31 cellular contexts compared by ENCODE assay signal in the genomic region with DNA sequence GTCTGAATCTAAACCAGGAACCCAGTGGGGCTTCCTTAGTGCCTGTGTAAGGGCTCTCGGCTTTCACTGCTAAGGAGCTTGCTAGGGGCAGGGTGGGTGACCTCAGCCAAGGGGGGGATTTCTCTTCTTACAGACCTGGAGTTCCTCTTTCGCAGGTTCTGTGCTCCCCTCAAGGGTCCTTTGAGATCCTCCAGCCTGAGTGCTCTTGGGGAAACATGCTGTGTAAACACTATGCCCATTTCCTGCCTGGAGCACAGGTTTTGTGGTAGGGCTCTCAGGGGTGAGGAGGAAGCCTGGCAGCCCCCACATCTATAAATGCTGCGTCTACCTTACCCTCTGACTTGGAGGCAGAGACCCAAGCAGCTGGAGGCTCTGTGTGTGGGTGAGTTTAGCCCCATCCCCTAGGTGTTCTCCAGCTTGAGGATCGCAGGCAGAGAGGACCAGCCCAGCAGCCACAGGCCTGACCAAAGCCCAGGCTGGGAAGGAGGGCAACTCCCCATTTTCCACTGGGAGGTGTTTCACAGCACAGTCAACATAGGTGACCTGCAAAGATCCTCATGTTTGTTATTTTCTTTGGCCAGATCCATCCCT. TPM values are rescaled to one million over a fixed set of nuclear protein-coding genes. Genes with fewer than 3 reads are reported as not detected.
DNase-seq lines count a peak whose midpoint lies in the region; ATAC-seq and TF ChIP-seq lines count a peak whose summit lies in the region.
"Had no signal": no experiment of that assay in that cellular context is flagged by ENCODE, and none has a peak within 500 bp of the region (broad histone marks: within the 10 kb centered on the region; RNA-seq: fewer than 3 reads in every experiment).

Gene SFTPA1 (plus strand): TSS at position 339 of the 591 bp plus-strand sequence. CDS start 887 bp downstream, outside the sequence.

- no peaks in the 10 kb centered on the region for H3K79me2 ChIP-seq in osteoblast (ENCODE audit: insufficient read depth, low read length)

- H3K27ac Mint-ChIP-seq in T-helper 17 cell = peak within 1 kb of the TSS; percentile 51
- H3K27ac Mint-ChIP-seq: activated CD4-positive, alpha-beta memory T cell treated with anti-CD3 and anti-CD28 coated beads, Interleukin-2, amount 10 ng/mL, durations not matched to agents 7 days and 5 days; CD4-positive, alpha-beta T cell; H9; stimulated activated effector memory CD8-positive, alpha-beta T cell treated with anti-CD3 and anti-CD28 coated beads, Interleukin-12 subunit alpha, Interleukin-12 subunit beta, amount 100 ng/mL, for 72 hours; T-cell had no signal

- no peak within 1 kb of the TSS for H3K4me3 ChIP-seq in osteoblast (ENCODE audit: insufficient read depth, low read length)
- H3K4me3 ChIP-seq: right lobe of liver, SJSA1, suprapubic skin had no signal

- no peak within 1 kb of the TSS for H3K4me2 ChIP-seq in osteoblast (ENCODE audit: insufficient read depth, low read length)

- H3K9me3 ChIP-seq in T-helper 17 cell (ENCODE audit: control insufficient read depth, low read length, poor library complexity, severe bottlenecking) (no peaks in the 10 kb centered on the region), osteoblast (ENCODE audit: low read depth, low read length) (no peaks in the 10 kb centered on the region)
- H3K9me3 ChIP-seq: right lobe of liver, SJSA1, suprapubic skin had no signal

- peaks cover 19% of the 10 kb centered on the region for H3K27me3 ChIP-seq in osteoblast (ENCODE audit: insufficient read depth, low read length)
- H3K27me3 ChIP-seq: right lobe of liver, suprapubic skin had no signal

- H3K4me3 Mint-ChIP-seq in T-helper 17 cell = no peak within 1 kb of the TSS
- H3K4me3 Mint-ChIP-seq: activated CD4-positive, alpha-beta memory T cell treated with anti-CD3 and anti-CD28 coated beads, Interleukin-2, amount 10 ng/mL, durations not matched to agents 7 days and 5 days; CD4-positive, alpha-beta T cell; H9; stimulated activated effector memory CD8-positive, alpha-beta T cell treated with anti-CD3 and anti-CD28 coated beads, Interleukin-12 subunit alpha, Interleukin-12 subunit beta, amount 100 ng/mL, for 72 hours; T-cell had no signal

- TF ChIP-seq CTCF in osteoblast (IDR thresholded peaks at IDR 0.05; ENCODE audit: extremely low read depth, low read depth, low read length) = no peak

- H3K27me3 Mint-ChIP-seq in T-helper 17 cell = peaks cover 14% of the 10 kb centered on the region

- H3K4me1 ChIP-seq in osteoblast (ENCODE audit: insufficient read depth, low read length) = no peaks in the 10 kb centered on the region
- H3K4me1 ChIP-seq: right lobe of liver, SJSA1, suprapubic skin had no signal

- H3K36me3 Mint-ChIP-seq in T-helper 17 cell (ENCODE audit: low read depth) = peaks cover 2% of the 10 kb centered on the region
- H3K36me3 Mint-ChIP-seq: activated naive CD4-positive, alpha-beta T cell treated with anti-CD3 and anti-CD28 coated beads, Interleukin-2, amount 50 U/mL, for 72 hours; stimulated activated effector memory CD8-positive, alpha-beta T cell treated with anti-CD3 and anti-CD28 coated beads, Interleukin-12 subunit alpha, Interleukin-12 subunit beta, amount 100 ng/mL, for 72 hours; T-cell had no signal

- intact Hi-C loops in left ventricle myocardium superior (cut with micrococcal nuclease) = no loop called here

- ATAC-seq in T-helper 17 cell = no peak
- ATAC-seq in HG02571 (IDR thresholded peaks at IDR 0.05; ENCODE audit: unreplicated experiment) = no peak
- no peak for ATAC-seq in HG02970 (IDR thresholded peaks at IDR 0.05; ENCODE audit: low FRiP score, unreplicated experiment)
- ATAC-seq in left ventricle myocardium superior = no peak
- ATAC-seq: activated CD4-positive, CD25-positive, alpha-beta regulatory T cell treated with anti-CD3 and anti-CD28 coated beads, Interleukin-2, amount 50 U/mL, for 24 hours; activated naive CD4-positive, alpha-beta T cell treated with anti-CD3 and anti-CD28 coated beads, Interleukin-2, amount 50 U/mL, for 72 hours; right lobe of liver; stimulated activated effector memory CD8-positive, alpha-beta T cell treated with anti-CD3 and anti-CD28 coated beads, Interleukin-12 subunit alpha, Interleukin-12 subunit beta, amount 100 ng/mL, for 72 hours; T-cell had no signal

- no peaks in the 10 kb centered on the region for H3K36me3 ChIP-seq in osteoblast (ENCODE audit: insufficient read depth, low read length)
- H3K36me3 ChIP-seq: right lobe of liver, SJSA1, suprapubic skin had no signal

- H3K27ac ChIP-seq in osteoblast (ENCODE audit: low read depth, low read length) = no peak within 1 kb of the TSS
- H3K27ac ChIP-seq: epithelial cell of prostate, right lobe of liver, SJSA1, suprapubic skin had no signal

- DNase-seq in DMS53 (lab: John Stamatoyannopoulos, UW) = peak; percentile 58
- no peak for DNase-seq in DMS53 treated with DMSO at 0.1 percent for 48 hours (lab: John Stamatoyannopoulos, UW; ENCODE audit: unreplicated experiment)
- DNase-seq in KBM-7 = peak; percentile 32
- no peak for DNase-seq in T-helper 17 cell
- DNase-seq in osteoblast (ENCODE audit: insufficient read length, low spot score, missing footprints) = peak; percentile 65
- DNase-seq in left ventricle myocardium superior = no peak
- DNase-seq: 8988T; activated CD4-positive, alpha-beta memory T cell treated with anti-CD3 and anti-CD28 coated beads, Interleukin-2, amount 10 ng/mL, durations not matched to agents 7 days and 5 days; anterior cingulate cortex; CD4-positive, alpha-beta T cell; effector CD4-positive, alpha-beta T cell; H9; NCI-H1417; NCI-H2081 treated with DMSO at 0.1 percent for 48 hours; NCI-H446 treated with DMSO at 0.1 percent for 48 hours; NK-92 treated with Interleukin-12 subunit alpha and Interleukin-12 subunit beta, amount 100 ng/mL, for 24 hours; right lobe of liver; stimulated activated CD4-positive, alpha-beta T cell treated with anti-CD3 and anti-CD28 coated beads, Interleukin-12 subunit alpha, Interleukin-12 subunit beta, amount 100 ng/mL, for 4 hours; stimulated activated CD4-positive, alpha-beta T cell treated with anti-CD3 and anti-CD28 coated beads, Interleukin-4, amount 100 ng/mL, for 1 hour; T-cell had no signal

- H3K4me1 Mint-ChIP-seq in T-helper 17 cell = peaks cover 12% of the 10 kb centered on the region
- H3K4me1 Mint-ChIP-seq: activated CD4-positive, alpha-beta memory T cell treated with anti-CD3 and anti-CD28 coated beads, Interleukin-2, amount 10 ng/mL, durations not matched to agents 7 days and 5 days had no signal

- H4K20me1 ChIP-seq in osteoblast (ENCODE audit: insufficient read depth, low read length) = no peaks in the 10 kb centered on the region

- in situ Hi-C loops in KBM-7 (cut with MboI; ENCODE audit: low pct_unique_long_range_greater_than_20kb, low sequenced_read_pairs) = no loop called here

- no peak within 1 kb of the TSS for H2AFZ ChIP-seq in osteoblast (ENCODE audit: low read length)

RNA-seq across cellular contexts. Expression of gene SFTPA1, which starts in this region (rescaled TPM):
- total RNA-seq in T-helper 17 cell = not detected
- not detected in 2 replicates for total RNA-seq in osteoblast
- total RNA-seq in left ventricle myocardium superior = 0.17 TPM
- total RNA-seq: activated CD4-positive, alpha-beta memory T cell treated with anti-CD3 and anti-CD28 coated beads, Interleukin-2, amount 10 ng/mL, durations not matched to agents 7 days and 5 days; activated naive CD4-positive, alpha-beta T cell treated with anti-CD3 and anti-CD28 coated beads, Interleukin-2, amount 50 U/mL, for 72 hours; CD4-positive, alpha-beta T cell; H9; kidney epithelial cell; M059J; SJSA1; suprapubic skin; urinary bladder had no signal

Comparison
In these comparisons a context has a peak if more than half of its experiments do, and no peak if none do; other contexts are left out.
1. DNase-seq: peak in DMS53 (single experiment) and KBM-7 (single experiment); none in DMS53 treated with DMSO at 0.1 percent for 48 hours (single experiment), T-helper 17 cell (0 of 3) and left ventricle myocardium superior (single experiment).
2. Peak in DNase-seq in osteoblast; RNA of the gene not detected or under 1 TPM.